ENCODE assay signal across 8 cellular contexts in genomic region chr19:34475026-34475974, GRCh38. TPM values are rescaled to one million over a fixed set of nuclear protein-coding genes. Genes with fewer than 3 reads are reported as not detected.
DNase-seq lines count a peak whose midpoint lies in the region; ATAC-seq and TF ChIP-seq lines count a peak whose summit lies in the region.

No MANE protein-coding gene starts in this region.

- H3K36me3 ChIP-seq in naive thymus-derived CD4-positive, alpha-beta T cell (ENCODE audit: control insufficient read depth in 2 of 3, insufficient read depth in 3 of 3, low read length in 3 of 3), result peaks cover 0 to 26% (median 0%) of the 10 kb centered on the region in 3 experiments

- H3K27me3 ChIP-seq in naive thymus-derived CD4-positive, alpha-beta T cell (ENCODE audit: control insufficient read depth in 2 of 2, insufficient read depth in 2 of 2, low read length in 2 of 2), result no peaks in the 10 kb centered on the region

- in situ Hi-C loops in astrocyte of the spinal cord (cut with HindIII; ENCODE audit: low sequenced_read_pairs), result no loop called here

- peak; percentile 78 for DNase-seq in CD1c-positive myeloid dendritic cell (ENCODE audit: extremely low spot score)
- peak; percentile 84 for DNase-seq in LHCN-M2 (ENCODE audit: low read depth)
- DNase-seq in astrocyte of the spinal cord (ENCODE audit: low read depth, low spot score), result peak; percentile 81
- DNase-seq in naive thymus-derived CD4-positive, alpha-beta T cell, result no peak
- no peak for DNase-seq in NCI-H69 (lab: John Stamatoyannopoulos, UW)
- DNase-seq in GM10248 (ENCODE audit: extremely low spot score), result no peak
- no peak for DNase-seq in NCI-H82 treated with DMSO at 0.1 percent for 48 hours (lab: John Stamatoyannopoulos, UW; ENCODE audit: unreplicated experiment)

- POLR2A ChIA-PET in naive thymus-derived CD4-positive, alpha-beta T cell (lab: Charles Lee), result no interaction called here
- POLR2A ChIA-PET in GM10248 (lab: Yijun Ruan, JAX), result no interaction called here

- intact Hi-C loops in naive thymus-derived CD4-positive, alpha-beta T cell (cut with micrococcal nuclease), result no loop called here

- no peak overlapping the region for H3K27ac ChIP-seq in naive thymus-derived CD4-positive, alpha-beta T cell (ENCODE audit: low read depth, low read length)

- CTCF ChIA-PET in naive thymus-derived CD4-positive, alpha-beta T cell (lab: Charles Lee), result no interaction called here
- CTCF ChIA-PET in GM10248 (lab: Yijun Ruan, JAX), result interaction anchor here (1.0 to 1.3 kb wide), 3 partner anchors 13 to 697 kb away, joined by 3 read pairs; no protein-coding TSS in a partner anchor

- no peak overlapping the region for H3K27ac Mint-ChIP-seq in naive thymus-derived CD4-positive, alpha-beta T cell

- no peaks in the 10 kb centered on the region for H3K9me3 ChIP-seq in naive thymus-derived CD4-positive, alpha-beta T cell (ENCODE audit: control insufficient read depth in 2 of 3, low read length in 3 of 3)

- peaks cover 0 to 6% (median 0%) of the 10 kb centered on the region in 7 donors for H3K4me1 Mint-ChIP-seq in naive thymus-derived CD4-positive, alpha-beta T cell

- H3K9me3 Mint-ChIP-seq in naive thymus-derived CD4-positive, alpha-beta T cell, result no peaks in the 10 kb centered on the region

- H3K36me3 Mint-ChIP-seq in naive thymus-derived CD4-positive, alpha-beta T cell, result peaks cover 10 to 26% (median 22%) of the 10 kb centered on the region in 5 donors

- ATAC-seq in naive thymus-derived CD4-positive, alpha-beta T cell, result peak; percentile 41
- no peak for ATAC-seq in GM21447 (IDR thresholded peaks at IDR 0.05; ENCODE audit: unreplicated experiment)

- H3K4me1 ChIP-seq in naive thymus-derived CD4-positive, alpha-beta T cell (ENCODE audit: control insufficient read depth in 2 of 2, insufficient read depth in 2 of 2, low read length in 2 of 2), result no peaks in the 10 kb centered on the region

- TF ChIP-seq CTCF in astrocyte of the spinal cord (IDR thresholded peaks at IDR 0.05; ENCODE audit: low read depth, low read length) (no peak), GM10248 (IDR thresholded peaks at IDR 0.05; ENCODE audit: control extremely low read depth, extremely low read depth, low read depth, missing control alignments) (no peak)

- no peak overlapping the region for H3K4me3 ChIP-seq in astrocyte of the spinal cord (ENCODE audit: low read depth, low read length)
- H3K4me3 ChIP-seq in naive thymus-derived CD4-positive, alpha-beta T cell (ENCODE audit: low read length), result no peak overlapping the region

- H3K4me3 Mint-ChIP-seq in naive thymus-derived CD4-positive, alpha-beta T cell, result no peak overlapping the region

- H3K27me3 Mint-ChIP-seq in naive thymus-derived CD4-positive, alpha-beta T cell, result peaks cover 5 to 22% (median 16%) of the 10 kb centered on the region in 5 donors

RNA-seq across cellular contexts. Expression of gene WTIP, which starts 6.3 kb away (rescaled TPM):
- total RNA-seq in LHCN-M2 (2014; rRNA removed), result 18.8 and 24.3 TPM in 2 replicates
- 50.9 TPM for polyA plus RNA-seq in LHCN-M2 (2012)
- under 1 TPM; 0.08 to 0.77 (median 0.22) TPM for total RNA-seq in naive thymus-derived CD4-positive, alpha-beta T cell
- polyA plus RNA-seq in naive thymus-derived CD4-positive, alpha-beta T cell, result not detected

RNA-seq across cellular contexts. Expression of gene UBA2, which starts 47.1 kb away (rescaled TPM):
- total RNA-seq in LHCN-M2 (2014; rRNA removed), result 118 and 123 TPM in 2 replicates
- polyA plus RNA-seq in LHCN-M2 (2012), result 56.1 TPM
- total RNA-seq in naive thymus-derived CD4-positive, alpha-beta T cell, result 100 to 1,000 TPM in 1 of 5 experiments, 10 to 100 TPM in 4; 71.1 to 113 (median 82.4) TPM
- polyA plus RNA-seq in naive thymus-derived CD4-positive, alpha-beta T cell, result 100 to 1,000 TPM; 112 to 131 TPM

Comparison
In these comparisons a context has a peak if more than half of its experiments do, and no peak if none do; other contexts are left out.
1. DNase-seq: peak in CD1c-positive myeloid dendritic cell (single experiment), LHCN-M2 (single experiment) and astrocyte of the spinal cord (single experiment); none in naive thymus-derived CD4-positive, alpha-beta T cell (0 of 9), NCI-H69 (single experiment), GM10248 (single experiment) and NCI-H82 treated with DMSO at 0.1 percent for 48 hours (single experiment).
2. RNA of gene WTIP, which starts 6.3 kb away (total RNA-seq): 18.8 to 24.3 TPM in LHCN-M2; 0.08 to 0.77 TPM in naive thymus-derived CD4-positive, alpha-beta T cell; every median in the first group is over 10 times any median in the second.